Comparison of ENCODE assay signal across 8 cellular contexts in genomic region chr5:151253604-151253948, GRCh38. TPM values are rescaled to one million over a fixed set of nuclear protein-coding genes. Genes with fewer than 3 reads are reported as not detected.
A peak's percentile ranks its signal among the peaks of the same experiment; 100 is the strongest.
DNase-seq lines count a peak whose midpoint lies in the region; ATAC-seq and TF ChIP-seq lines count a peak whose summit lies in the region.

No MANE protein-coding gene starts in this region.

- no peaks in the 10 kb centered on the region for H4K20me1 ChIP-seq in neural cell (ENCODE audit: insufficient read depth)

- ATAC-seq in HG02938 (IDR thresholded peaks at IDR 0.05; ENCODE audit: unreplicated experiment) (no peak), GM18498 (IDR thresholded peaks at IDR 0.05; ENCODE audit: unreplicated experiment) (no peak)

- H3K4me3 ChIP-seq in NB4 (ENCODE audit: low read depth, low read length) (peak overlapping the region; percentile 75), endocrine pancreas (ENCODE audit: control insufficient read depth, insufficient read depth, low read length) (peak overlapping the region; percentile 44), neural cell (ENCODE audit: low read length) (peak overlapping the region; percentile 75)

- H3K4me2 ChIP-seq in neural cell (ENCODE audit: low read length): peak overlapping the region; percentile 36

- TF ChIP-seq CTCF in C4-2B (conservative IDR thresholded peaks at IDR 0.05) (no peak), NB4 (IDR thresholded peaks at IDR 0.05; ENCODE audit: low read depth, low read length) (no peak), neural cell (IDR thresholded peaks at IDR 0.05; ENCODE audit: poor library complexity, severe bottlenecking) (no peak), GM10248 (IDR thresholded peaks at IDR 0.05; ENCODE audit: control extremely low read depth, extremely low read depth, low read depth, missing control alignments) (no peak)

- POLR2A ChIA-PET in GM10248 (lab: Yijun Ruan, JAX): interaction anchor here (0.7 to 3.6 kb wide), 8 partner anchors 19 to 841 kb away, joined by 3 to 53 read pairs (median 8); partner anchors contain the start of genes CCDC69 and CD74

- no peaks in the 10 kb centered on the region for H3K27me3 ChIP-seq in endocrine pancreas (ENCODE audit: control insufficient read depth, insufficient read depth, low read length)
- H3K27me3 ChIP-seq in neural cell (ENCODE audit: insufficient read depth, low read depth, low read length): no peaks in the 10 kb centered on the region

- H3K27ac ChIP-seq in C4-2B (peak overlapping the region; percentile 66), neural cell (ENCODE audit: low read length) (no peak overlapping the region)

- H2AFZ ChIP-seq in neural cell (ENCODE audit: low read depth, low read length): peak overlapping the region; percentile 71

- TF ChIP-seq RAD21 in neural cell (conservative IDR thresholded peaks at IDR 0.05): no peak

- no peaks in the 10 kb centered on the region for H3F3A ChIP-seq in neural cell (ENCODE audit: insufficient read depth, low read length, poor library complexity, severe bottlenecking)

- no peaks in the 10 kb centered on the region for H3K79me2 ChIP-seq in neural cell (replicated peaks; ENCODE audit: insufficient read depth, low read length)

- CTCF ChIA-PET in GM10248 (lab: Yijun Ruan, JAX): interaction anchor here (1.1 to 3.4 kb wide), 14 partner anchors 10 to 553 kb away, joined by 3 to 21 read pairs (median 4); partner anchors contain the start of genes CCDC69 and RBM22

- H3K36me3 ChIP-seq in endocrine pancreas (ENCODE audit: control insufficient read depth, insufficient read depth, low read length) (no peaks in the 10 kb centered on the region), neural cell (ENCODE audit: insufficient read depth, low read length) (no peaks in the 10 kb centered on the region)

- H3K9me3 ChIP-seq in endocrine pancreas (ENCODE audit: control insufficient read depth, low read length) (no peaks in the 10 kb centered on the region), neural cell (ENCODE audit: low read length) (no peaks in the 10 kb centered on the region)

- no peaks in the 10 kb centered on the region for H3K9me2 ChIP-seq in neural cell (ENCODE audit: insufficient read depth, low read length)

- H3K4me1 ChIP-seq in endocrine pancreas (ENCODE audit: control insufficient read depth, insufficient read depth, low read length): peaks cover 3% of the 10 kb centered on the region

- TF ChIP-seq POLR2A in NB4 (IDR thresholded peaks at IDR 0.05; ENCODE audit: extremely low read depth, insufficient read length): no peak

- peak overlapping the region; percentile 31 for H3K9ac ChIP-seq in endocrine pancreas (ENCODE audit: control insufficient read depth, insufficient read depth, low read length)
- peak overlapping the region; percentile 56 for H3K9ac ChIP-seq in neural cell (ENCODE audit: low read length)

- TF ChIP-seq EP300 in neural cell (conservative IDR thresholded peaks at IDR 0.05; ENCODE audit: poor library complexity, severe bottlenecking): no peak

- peak; percentile 17 for DNase-seq in NB4 (ENCODE audit: low read depth)
- no peak for DNase-seq in NCI-H510A (lab: John Stamatoyannopoulos, UW)
- no peak for DNase-seq in GM10248 (ENCODE audit: extremely low spot score)

TF ChIP-seq in neural cell, 6 proteins besides CTCF, POLR2A, EP300 and RAD21:
- TF ChIP-seq SMC3 (conservative IDR thresholded peaks at IDR 0.05; ENCODE audit: poor library complexity) (no peak), REST (IDR thresholded peaks at IDR 0.05; ENCODE audit: borderline replicate concordance) (no peak), TAF1 (IDR thresholded peaks at IDR 0.05; ENCODE audit: low read depth) (no peak), EZH2 (IDR thresholded peaks at IDR 0.05; ENCODE audit: borderline replicate concordance, insufficient read depth, low read length, poor library complexity, severe bottlenecking) (no peak), POLR2AphosphoS5 (IDR thresholded peaks at IDR 0.05) (no peak)

RNA-seq across cellular contexts. Expression of gene GM2A, which starts 0.6 kb away (rescaled TPM):
- 0.40 and 0.98 TPM in 2 replicates for polyA plus RNA-seq in neural cell
- 1.6 and 1.9 TPM in 2 replicates for polyA minus RNA-seq in neural cell

RNA-seq across cellular contexts. Expression of gene CCDC69, which starts 29.7 kb away (rescaled TPM):
- not detected in 2 replicates for polyA plus RNA-seq in neural cell
- not detected in 2 replicates for polyA minus RNA-seq in neural cell

RNA-seq across cellular contexts. Expression of gene SLC36A3, which starts 50.0 kb away (rescaled TPM):
- polyA plus RNA-seq in neural cell: not detected in 2 replicates
- not detected in 2 replicates for polyA minus RNA-seq in neural cell
